ENCODE assay signal across 8 cellular contexts in genomic region chr17:76968707-76969597, GRCh38.
DNase-seq lines count a peak whose midpoint lies in the region; ATAC-seq and TF ChIP-seq lines count a peak whose summit lies in the region.

No MANE protein-coding gene starts in this region.

- TF ChIP-seq EP300 in suprapubic skin (IDR thresholded peaks at IDR 0.05) = no peak

- H3K36me3 Mint-ChIP-seq in CD14-positive monocyte (no peaks in the 10 kb centered on the region), T-helper 17 cell (ENCODE audit: low read depth) (no peaks in the 10 kb centered on the region), naive B cell (no peaks in the 10 kb centered on the region)

- H3K27ac ChIP-seq in suprapubic skin = no peak overlapping the region

- no peaks in the 10 kb centered on the region for H3K36me3 ChIP-seq in suprapubic skin

- DNase-seq in CD14-positive monocyte (ENCODE audit: low spot score) = no peak
- peak; percentile 86 for DNase-seq in NCI-H1105 (lab: John Stamatoyannopoulos, UW)
- peak; percentile 22 to 40 (median 39) for DNase-seq in T-helper 17 cell
- peak; percentile 26 for DNase-seq in cerebellar cortex (ENCODE audit: low spot score)
- DNase-seq in naive B cell = peak; percentile 90
- no peak for DNase-seq in suprapubic skin (ENCODE audit: low spot score in 2 of 2)
- no peak for DNase-seq in sciatic nerve (ENCODE audit: low spot score)

- peak overlapping the region; percentile 25 for H3K4me3 ChIP-seq in suprapubic skin

- H3K4me1 Mint-ChIP-seq in CD14-positive monocyte = peaks cover 15% of the 10 kb centered on the region
- peaks cover 29% of the 10 kb centered on the region for H3K4me1 Mint-ChIP-seq in T-helper 17 cell
- H3K4me1 Mint-ChIP-seq in naive B cell = peaks cover 15 to 42% (median 19%) of the 10 kb centered on the region in 3 donors

- TF ChIP-seq CTCF in CD14-positive monocyte (IDR thresholded peaks at IDR 0.05) = no peak
- no peak for TF ChIP-seq CTCF in suprapubic skin (IDR thresholded peaks at IDR 0.05)

- ATAC-seq in T-helper 17 cell (peak; percentile 87), naive B cell (ENCODE audit: low read depth in 2 of 2) (peak; percentile 91), sciatic nerve (no peak), HG03175 (IDR thresholded peaks at IDR 0.05; ENCODE audit: unreplicated experiment) (no peak)

- H3K9me3 Mint-ChIP-seq in CD14-positive monocyte = peaks cover 0 to 8% (median 2%) of the 10 kb centered on the region in 7 donors
- H3K9me3 Mint-ChIP-seq in naive B cell = no peaks in the 10 kb centered on the region

- peaks cover 16% of the 10 kb centered on the region for H3K4me1 ChIP-seq in suprapubic skin

- 14% methylated on average over 17 of the region's 45 CpGs for WGBS in suprapubic skin

- H3K27ac Mint-ChIP-seq in CD14-positive monocyte (peak overlapping the region in 1 of 7 donors; percentile 21), T-helper 17 cell (peak overlapping the region; percentile 90), naive B cell (peak overlapping the region; percentile 96 to 99 (median 98))

- intact Hi-C loops in CD14-positive monocyte (cut with micrococcal nuclease) = no loop called here
- intact Hi-C loops in sciatic nerve (cut with DNase I) = no loop called here

- H3K27me3 Mint-ChIP-seq in CD14-positive monocyte (ENCODE audit: low read depth in 3 of 3) (peaks cover 41 to 57% (median 51%) of the 10 kb centered on the region in 3 donors), T-helper 17 cell (no peaks in the 10 kb centered on the region), naive B cell (peaks cover 0 to 12% (median 8%) of the 10 kb centered on the region in 3 donors)

- TF ChIP-seq POLR2A in suprapubic skin (IDR thresholded peaks at IDR 0.05) = no peak

- H3K4me3 Mint-ChIP-seq in CD14-positive monocyte (peak overlapping the region; percentile 53 to 78), T-helper 17 cell (peak overlapping the region; percentile 86), naive B cell (peak overlapping the region; percentile 85 to 95 (median 90))

- H3K9me3 ChIP-seq in T-helper 17 cell (ENCODE audit: control insufficient read depth, low read length, poor library complexity, severe bottlenecking) (no peaks in the 10 kb centered on the region), suprapubic skin (no peaks in the 10 kb centered on the region)

- H3K27me3 ChIP-seq in suprapubic skin = peaks cover 63% of the 10 kb centered on the region

Comparison
In these comparisons a context has a peak if more than half of its experiments do, and no peak if none do; other contexts are left out.
1. DNase-seq: peak in NCI-H1105 (single experiment), T-helper 17 cell (3 of 3), cerebellar cortex (single experiment) and naive B cell (single experiment); none in CD14-positive monocyte (single experiment), suprapubic skin (0 of 2) and sciatic nerve (single experiment).
2. ATAC-seq: peak in T-helper 17 cell (single experiment) and naive B cell (2 of 2); none in sciatic nerve (single experiment) and HG03175 (single experiment).
3. Peak in every context shown above with its lines, with median percentiles within 50 percentile points of each other: H3K4me3 Mint-ChIP-seq.